20 cellular contexts compared by ENCODE assay signal in the genomic region with DNA sequence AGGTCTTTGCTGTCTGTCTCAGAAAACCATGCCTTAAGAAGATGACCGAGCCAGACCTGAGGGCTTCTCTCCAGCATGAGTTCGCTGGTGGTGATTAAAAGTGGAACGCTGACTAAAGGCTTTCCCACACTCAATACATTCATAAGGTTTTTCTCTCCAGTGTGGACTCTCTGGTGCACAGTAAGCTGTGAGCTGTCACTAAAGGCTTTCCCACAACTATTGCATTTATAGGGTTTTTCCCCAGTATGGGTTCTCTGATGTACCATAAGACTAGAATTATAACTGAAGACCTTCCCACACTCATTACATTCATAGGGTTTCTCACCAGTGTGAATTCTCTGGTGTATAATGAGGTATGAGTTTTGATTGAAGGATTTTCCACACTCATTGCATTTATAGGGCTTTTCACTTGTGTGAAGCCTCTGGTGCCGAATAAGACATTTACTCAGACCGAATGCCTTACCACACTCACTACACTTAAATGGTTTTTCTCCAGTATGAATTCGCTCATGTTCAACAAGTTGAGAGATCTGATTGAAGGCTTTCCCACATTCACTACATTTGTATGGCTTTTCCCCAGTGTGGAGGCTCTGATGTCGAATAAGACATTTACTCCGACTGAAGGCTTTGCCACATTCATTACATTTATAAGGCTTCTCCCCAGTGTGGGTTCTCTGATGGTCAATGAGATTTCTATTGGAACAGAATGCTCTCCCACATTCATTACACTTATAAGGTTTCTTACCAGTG. TPM values are rescaled to one million over a fixed set of nuclear protein-coding genes. Genes with fewer than 3 reads are reported as not detected.
A peak's percentile ranks its signal among the peaks of the same experiment; 100 is the strongest.
DNase-seq lines count a peak whose midpoint lies in the region; ATAC-seq and TF ChIP-seq lines count a peak whose summit lies in the region.
"Had no signal": no experiment of that assay in that cellular context is flagged by ENCODE, and none has a peak within 500 bp of the region (broad histone marks: within the 10 kb centered on the region; RNA-seq: fewer than 3 reads in every experiment).

No MANE protein-coding gene starts in this region.

- no peaks in the 10 kb centered on the region for H3K4me1 ChIP-seq in mammary epithelial cell (ENCODE audit: insufficient read depth, low read length)
- H3K4me1 ChIP-seq in breast epithelium, result no peaks in the 10 kb centered on the region
- no peaks in the 10 kb centered on the region for H3K4me1 ChIP-seq in HEK293 (ENCODE audit: control insufficient read depth, insufficient read depth, low read length)
- no peaks in the 10 kb centered on the region for H3K4me1 ChIP-seq in adipocyte (ENCODE audit: control insufficient read depth, insufficient read depth, low read length)
- H3K4me1 ChIP-seq: A549 had no signal

- peaks cover 60% of the 10 kb centered on the region for H3K9me3 ChIP-seq in mammary epithelial cell (replicated peaks; ENCODE audit: insufficient read depth, low read length)
- peaks cover 31 to 58% of the 10 kb centered on the region in 2 donors for H3K9me3 ChIP-seq in breast epithelium
- H3K9me3 ChIP-seq in HEK293 (ENCODE audit: control insufficient read depth, insufficient read depth, low read depth, low read length), result no peaks in the 10 kb centered on the region
- H3K9me3 ChIP-seq in adipocyte (ENCODE audit: control insufficient read depth, low read length), result peaks cover 56% of the 10 kb centered on the region

- no peak for TF ChIP-seq CTCF in mammary epithelial cell (conservative IDR thresholded peaks at IDR 0.05 in 1 of 2, IDR thresholded peaks at IDR 0.05 in 1 of 2; ENCODE audit: extremely low read depth in 1 of 2, insufficient read depth in 1 of 2, low read depth in 1 of 2, low read length in 2 of 2)
- no peak for TF ChIP-seq CTCF in breast epithelium (IDR thresholded peaks at IDR 0.05)
- no peak for TF ChIP-seq CTCF in HEK293 (tag by site-specific recombination; IDR thresholded peaks at IDR 0.05)
- TF ChIP-seq CTCF in endothelial cell (IDR thresholded peaks at IDR 0.05; ENCODE audit: unreplicated experiment), result no peak

- H3K27ac ChIP-seq in mammary epithelial cell (ENCODE audit: insufficient read depth, low read depth, low read length) (no peak overlapping the region), breast epithelium (no peak overlapping the region), HEK293 (ENCODE audit: extremely low read depth, low read depth, low read length) (no peak overlapping the region)
- H3K27ac ChIP-seq: 22Rv1, A549, C4-2B, HL-60 had no signal

- WGBS in mammary epithelial cell (ENCODE audit: low coverage, missing lambda C conversion rate), result 94% methylated on average over 8 of the region's 8 CpGs

- no peak overlapping the region for H2AFZ ChIP-seq in mammary epithelial cell (ENCODE audit: low read depth, low read length)

- H3K79me2 ChIP-seq in mammary epithelial cell (ENCODE audit: insufficient read depth, low read length), result peaks cover 11% of the 10 kb centered on the region

- DNase-seq in mammary epithelial cell (no peak), breast epithelium (ENCODE audit: low spot score in 2 of 2) (no peak), adipocyte (ENCODE audit: low read depth) (no peak), endothelial cell (ENCODE audit: low spot score) (no peak), AML-193 (lab: John Stamatoyannopoulos, UW) (no peak), erythroblast (lab: John Stamatoyannopoulos, UW) (no peak), left lobe of liver (ENCODE audit: low spot score) (no peak)
- DNase-seq: CD4-positive, alpha-beta memory T cell; DMS79 treated with DMSO at 0.1 percent for 48 hours; GF-D8; HCEC 1CT; IMR-90; Karpas-422; KBM-7 had no signal

- no peak overlapping the region for H3K4me2 ChIP-seq in mammary epithelial cell (ENCODE audit: insufficient read depth, low read depth, low read length)
- H3K4me2 ChIP-seq: A549 had no signal

- in situ Hi-C loops in mammary epithelial cell (cut with MboI; ENCODE audit: low sequenced_read_pairs in 2 of 2), result no loop called here

- peak overlapping the region; percentile 84 for H3K4me3 Mint-ChIP-seq in endothelial cell (ENCODE audit: unreplicated experiment)
- H3K4me3 Mint-ChIP-seq: B cell; CD4-positive, alpha-beta memory T cell had no signal

- POLR2A ChIA-PET in HEK293 (lab: Yijun Ruan, JAX), result no interaction called here

- no peaks in the 10 kb centered on the region for H3K4me1 Mint-ChIP-seq in endothelial cell (ENCODE audit: unreplicated experiment)

- H3K36me3 ChIP-seq in mammary epithelial cell (ENCODE audit: insufficient read depth, low read length), result peaks cover 7% of the 10 kb centered on the region
- peaks cover 5% of the 10 kb centered on the region for H3K36me3 ChIP-seq in breast epithelium
- peaks cover 0 to 38% of the 10 kb centered on the region in 2 experiments; a peak in 1 of 3 replicates for H3K36me3 ChIP-seq in HEK293 (ENCODE audit: control insufficient read depth in 2 of 2, insufficient read depth in 1 of 2, low read length in 2 of 2)
- H3K36me3 ChIP-seq in adipocyte (ENCODE audit: control insufficient read depth, insufficient read depth, low read length, severe bottlenecking), result peaks cover 52% of the 10 kb centered on the region

- dilution Hi-C loops in mammary epithelial cell (cut with HindIII; ENCODE audit: low sequenced_read_pairs), result no loop called here

- peaks cover 73% of the 10 kb centered on the region for H3K36me3 Mint-ChIP-seq in endothelial cell (ENCODE audit: low read depth, unreplicated experiment)

- no peaks in the 10 kb centered on the region for H3K27me3 ChIP-seq in mammary epithelial cell (ENCODE audit: insufficient read depth, low read length)
- H3K27me3 ChIP-seq in breast epithelium, result no peaks in the 10 kb centered on the region
- no peaks in the 10 kb centered on the region for H3K27me3 ChIP-seq in adipocyte (replicated peaks; ENCODE audit: control insufficient read depth, insufficient read depth, low read length)

- H3K9me3 Mint-ChIP-seq in endothelial cell (ENCODE audit: unreplicated experiment), result peaks cover 22% of the 10 kb centered on the region

- ATAC-seq in left lobe of liver, result no peak
- ATAC-seq: A549 had no signal

- H3K9ac ChIP-seq in mammary epithelial cell (ENCODE audit: insufficient read depth, low read length) (no peak overlapping the region), adipocyte (ENCODE audit: low read length) (no peak overlapping the region)

- CTCF ChIA-PET in mammary epithelial cell (lab: Charles Lee; ENCODE audit: low non-redundant PET), result no interaction called here
- CTCF ChIA-PET in HEK293 (lab: Yijun Ruan, JAX), result no interaction called here

- H4K20me1 ChIP-seq in mammary epithelial cell (ENCODE audit: insufficient read depth, low read length), result no peaks in the 10 kb centered on the region

- BruUV-seq in mammary epithelial cell (replicated peaks; lab: Mats Ljungman, UMichigan), result TSS peak; percentile 19

- intact Hi-C loops in mammary epithelial cell (cut with micrococcal nuclease) (no loop called here), breast epithelium (cut with DNase I; ENCODE audit: low total_unique reads) (no loop called here)

- H3K4me3 ChIP-seq in mammary epithelial cell (replicated peaks in 1 of 3; ENCODE audit: insufficient read depth in 1 of 3, low read depth in 2 of 3, low read length in 3 of 3), result no peak overlapping the region
- H3K4me3 ChIP-seq in breast epithelium, result no peak overlapping the region
- no peak overlapping the region for H3K4me3 ChIP-seq in HEK293 (ENCODE audit: low read depth, low read length)
- H3K4me3 ChIP-seq in adipocyte (ENCODE audit: low read length), result peak overlapping the region; percentile 41
- H3K4me3 ChIP-seq: A549 had no signal

- H3K27me3 Mint-ChIP-seq in endothelial cell (ENCODE audit: unreplicated experiment), result peaks cover 3% of the 10 kb centered on the region
- H3K27me3 Mint-ChIP-seq: B cell; CD4-positive, alpha-beta memory T cell had no signal

- no peak overlapping the region for H3K27ac Mint-ChIP-seq in endothelial cell (ENCODE audit: unreplicated experiment)
- H3K27ac Mint-ChIP-seq: B cell had no signal

- TF ChIP-seq POLR2A in breast epithelium (IDR thresholded peaks at IDR 0.05) (no peak), erythroblast (IDR thresholded peaks at IDR 0.05; ENCODE audit: low read length) (no peak)

TF ChIP-seq in HEK293, 187 proteins besides CTCF, POLR2A, EP300 and RAD21:
- peak; percentile 58; the same call in 1 of the 2 replicates for TF ChIP-seq TRIM28 (IDR thresholded peaks at IDR 0.05; ENCODE audit: borderline replicate concordance, low read length)
- TF ChIP-seq ZNF76 (tag by site-specific recombination; IDR thresholded peaks at IDR 0.05; ENCODE audit: borderline replicate concordance, low read depth), result no peak
- TF ChIP-seq ZNF274 (IDR thresholded peaks at IDR 0.05; ENCODE audit: low read length), result peak; percentile 53; the same call in 1 of the 2 replicates
- TF ChIP-seq ZNF274 (tag by site-specific recombination; IDR thresholded peaks at IDR 0.05; ENCODE audit: borderline replicate concordance), result no peak
- TF ChIP-seq SETDB1 (IDR thresholded peaks at IDR 0.05; ENCODE audit: insufficient read length, low read length), result peak; percentile 94
- TF ChIP-seq ZNF843 (tag by site-specific recombination; IDR thresholded peaks at IDR 0.05), result no peak
- TF ChIP-seq, protein P1, sequence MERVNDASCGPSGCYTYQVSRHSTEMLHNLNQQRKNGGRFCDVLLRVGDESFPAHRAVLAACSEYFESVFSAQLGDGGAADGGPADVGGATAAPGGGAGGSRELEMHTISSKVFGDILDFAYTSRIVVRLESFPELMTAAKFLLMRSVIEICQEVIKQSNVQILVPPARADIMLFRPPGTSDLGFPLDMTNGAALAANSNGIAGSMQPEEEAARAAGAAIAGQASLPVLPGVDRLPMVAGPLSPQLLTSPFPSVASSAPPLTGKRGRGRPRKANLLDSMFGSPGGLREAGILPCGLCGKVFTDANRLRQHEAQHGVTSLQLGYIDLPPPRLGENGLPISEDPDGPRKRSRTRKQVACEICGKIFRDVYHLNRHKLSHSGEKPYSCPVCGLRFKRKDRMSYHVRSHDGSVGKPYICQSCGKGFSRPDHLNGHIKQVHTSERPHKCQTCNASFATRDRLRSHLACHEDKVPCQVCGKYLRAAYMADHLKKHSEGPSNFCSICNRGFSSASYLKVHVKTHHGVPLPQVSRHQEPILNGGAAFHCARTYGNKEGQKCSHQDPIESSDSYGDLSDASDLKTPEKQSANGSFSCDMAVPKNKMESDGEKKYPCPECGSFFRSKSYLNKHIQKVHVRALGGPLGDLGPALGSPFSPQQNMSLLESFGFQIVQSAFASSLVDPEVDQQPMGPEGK (tag by site-specific recombination; IDR thresholded peaks at IDR 0.05), result no peak

RNA-seq across cellular contexts. Expression of a gene that starts 21.9 kb away (rescaled TPM):
- 10 to 100 TPM in 1 of 2 donors, 1 to 10 TPM in 1; 7.5 to 14.2 TPM for total RNA-seq in mammary epithelial cell
- polyA plus RNA-seq in mammary epithelial cell, result 1.9 TPM
- 19.9 TPM for polyA minus RNA-seq in mammary epithelial cell
- total RNA-seq in breast epithelium, result 1 to 10 TPM; 5.8 to 8.9 (median 7.2) TPM
- total RNA-seq in endothelial cell (ENCODE audit: unreplicated experiment), result 31.5 TPM
- total RNA-seq in left lobe of liver, result 10.6 TPM

RNA-seq across cellular contexts. Expression of a gene that starts 55.7 kb away (rescaled TPM):
- total RNA-seq in mammary epithelial cell (1 to 10 TPM; 1.7 to 8.3 TPM), breast epithelium (10 to 100 TPM in 1 of 3 donors, 1 to 10 TPM in 2; 5.2 to 11.0 (median 6.7) TPM), endothelial cell (ENCODE audit: unreplicated experiment) (2.2 TPM), left lobe of liver (2.2 TPM)
- polyA plus RNA-seq in mammary epithelial cell, result 0.88 TPM
- 0.67 TPM for polyA minus RNA-seq in mammary epithelial cell
- polyA plus RNA-seq: A549 had no signal
